11 cellular contexts compared by ENCODE assay signal in genomic region chr21:14883351-14883750, GRCh38.
"Had no signal": no experiment of that assay in that cellular context is flagged by ENCODE, and none has a peak within 500 bp of the region (broad histone marks: within the 10 kb centered on the region; RNA-seq: fewer than 3 reads in every experiment).

No MANE protein-coding gene starts in this region.

- H3K27ac ChIP-seq: GM23248 had no signal

- H3K36me3 ChIP-seq: HAP-1 had no signal

- H2AFZ ChIP-seq: GM23248, GM23338 had no signal

- ATAC-seq: GM23338, HCT116 had no signal

- FAIRE-seq: H1, H54 had no signal

- H3K9ac ChIP-seq: GM23248 had no signal

- H3K9me3 ChIP-seq: HAP-1 had no signal

- DNase-seq: GM23248, GOT3, H7, H9, HCEC 1CT, HFFc6 had no signal

- H3K4me2 ChIP-seq: GM23338 had no signal

- H3K4me1 ChIP-seq: HAP-1 had no signal

- H3K4me3 ChIP-seq: GM23248, GM23338, HAP-1 had no signal
